17 cellular contexts compared by ENCODE assay signal in the genomic region with DNA sequence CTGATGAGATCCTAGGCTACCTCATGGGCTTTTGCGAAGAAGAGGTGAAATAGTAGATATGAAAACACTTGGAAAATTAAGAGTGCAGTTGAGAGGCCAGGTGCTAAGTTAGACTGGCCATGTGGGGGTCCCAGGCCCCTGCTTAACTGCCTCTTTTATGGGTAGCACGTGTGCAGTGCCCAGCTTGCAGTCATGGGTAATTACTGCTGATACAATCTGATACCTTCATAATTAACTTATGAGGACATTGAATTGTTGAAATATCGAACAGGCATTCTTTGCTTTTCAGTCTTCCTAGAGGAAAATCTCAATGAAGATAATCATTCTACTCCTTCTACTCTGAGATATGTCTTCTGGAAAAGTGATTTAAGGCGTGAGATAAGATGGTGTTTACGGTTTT.
"Had no signal": no experiment of that assay in that cellular context is flagged by ENCODE, and none has a peak within 500 bp of the region (broad histone marks: within the 10 kb centered on the region; RNA-seq: fewer than 3 reads in every experiment).

No MANE protein-coding gene starts in this region.

- DNase-seq: islet precursor cell; left ventricle myocardium inferior; mesendoderm; naive B cell; natural killer cell; nephron progenitor cell; ovary; right lobe of liver; stimulated activated CD4-positive, alpha-beta T cell treated with anti-CD3 and anti-CD28 coated beads, Interleukin-1b, Interleukin-23, amount 100 ng/mL, for 48 hours; stimulated activated CD4-positive, alpha-beta T cell treated with anti-CD3 and anti-CD28 coated beads, Interleukin-2, amount 100 ng/mL, for 48 hours; stimulated activated CD4-positive, alpha-beta T cell treated with anti-CD3 and anti-CD28 coated beads, Interleukin-4, amount 100 ng/mL, for 4 hours; stimulated activated CD8-positive, alpha-beta memory T cell treated with anti-CD3 and anti-CD28 coated beads, Interleukin-4, amount 100 ng/mL, for 48 hours; stimulated activated naive CD4-positive, alpha-beta T cell treated with Interleukin-2 at 50 U/mL for 16 hours; stimulated activated naive CD8-positive, alpha-beta T cell treated with anti-CD3 and anti-CD28 coated beads, Interleukin-15, amount 100 ng/mL, for 72 hours; substantia nigra; uterus had no signal

- ATAC-seq: natural killer cell; right lobe of liver; stimulated activated memory B cell treated with anti-CD40 and anti-IgM and Interleukin-4, amounts not matched to agents 10 μg/mL and 1 μg/mL and 100 μg/mL, for 72 hours; stimulated activated naive CD8-positive, alpha-beta T cell treated with anti-CD3 and anti-CD28 coated beads, Interleukin-15, amount 100 ng/mL, for 72 hours had no signal
